ENCODE assay signal across 19 cellular contexts in genomic region chr18:58005036-58005435, GRCh38. TPM values are rescaled to one million over a fixed set of nuclear protein-coding genes. Genes with fewer than 3 reads are reported as not detected.
DNase-seq lines count a peak whose midpoint lies in the region; ATAC-seq, FAIRE-seq and TF ChIP-seq lines count a peak whose summit lies in the region.
"Had no signal": no experiment of that assay in that cellular context is flagged by ENCODE, and none has a peak within 500 bp of the region (broad histone marks: within the 10 kb centered on the region; RNA-seq: fewer than 3 reads in every experiment).

No MANE protein-coding gene starts in this region.

- no peaks in the 10 kb centered on the region for H3K27me3 Mint-ChIP-seq in astrocyte (ENCODE audit: low read depth, unreplicated experiment)
- H3K27me3 Mint-ChIP-seq in activated naive CD8-positive, alpha-beta T cell treated with anti-CD3 and anti-CD28 coated beads, Interleukin-2, amount 50 U/mL, for 24 hours, result peaks cover 28% of the 10 kb centered on the region

- H3K4me3 ChIP-seq in astrocyte (ENCODE audit: insufficient read depth, low read depth, low read length) (peak overlapping the region; percentile 12), fibroblast of the aortic adventitia (ENCODE audit: low read depth, low read length) (no peak overlapping the region)
- H3K4me3 ChIP-seq: hepatocyte, stomach, upper lobe of right lung had no signal

- no peaks in the 10 kb centered on the region for H3K9me3 ChIP-seq in astrocyte (ENCODE audit: insufficient read depth, low read depth, low read length)
- H3K9me3 ChIP-seq: stomach, upper lobe of right lung had no signal

- H3K79me2 ChIP-seq in astrocyte (ENCODE audit: insufficient read depth, low read length), result no peaks in the 10 kb centered on the region
- H3K79me2 ChIP-seq: hepatocyte had no signal

- peak; percentile 42 for DNase-seq in A172 (ENCODE audit: low spot score)
- peak; percentile 83 for DNase-seq in HT1080 (ENCODE audit: low read depth)
- DNase-seq in astrocyte (ENCODE audit: low read depth), result peak; percentile 54
- DNase-seq in fibroblast of the aortic adventitia (ENCODE audit: low read depth), result peak; percentile 29
- no peak for DNase-seq in HTR-8/SVneo (ENCODE audit: insufficient read length, low spot score)
- DNase-seq in DMS153 treated with DMSO at 0.1 percent for 48 hours (lab: John Stamatoyannopoulos, UW; ENCODE audit: unreplicated experiment), result no peak
- no peak for DNase-seq in activated naive CD8-positive, alpha-beta T cell treated with anti-CD3 and anti-CD28 coated beads, Interleukin-2, amount 50 U/mL, for 24 hours
- DNase-seq: 8988T; activated CD4-positive, alpha-beta T cell treated with anti-CD3 and anti-CD28 coated beads, Interleukin-2, amount 50 U/mL, for 1 hour; activated naive CD4-positive, alpha-beta T cell; dermis blood vessel endothelial cell; midbrain; NCI-H2029; NCI-H510A; stomach; upper lobe of right lung had no signal

- peak overlapping the region; percentile 79 for H3K27ac ChIP-seq in astrocyte (ENCODE audit: low read depth, low read length)
- H3K27ac ChIP-seq: hepatocyte, upper lobe of right lung had no signal

- H3K9ac ChIP-seq in astrocyte (ENCODE audit: low read length), result peak overlapping the region; percentile 60

- no peak overlapping the region for H3K4me3 Mint-ChIP-seq in astrocyte (ENCODE audit: unreplicated experiment)
- no peak overlapping the region for H3K4me3 Mint-ChIP-seq in activated naive CD8-positive, alpha-beta T cell treated with anti-CD3 and anti-CD28 coated beads, Interleukin-2, amount 50 U/mL, for 24 hours
- H3K4me3 Mint-ChIP-seq: CD14-positive monocyte had no signal

- no peak for TF ChIP-seq CTCF in astrocyte (IDR thresholded peaks at IDR 0.05; ENCODE audit: insufficient read depth, low read depth, low read length)
- TF ChIP-seq CTCF in fibroblast of the aortic adventitia (IDR thresholded peaks at IDR 0.05; ENCODE audit: insufficient read depth, low read length), result no peak

- no peaks in the 10 kb centered on the region for H4K20me1 ChIP-seq in astrocyte (ENCODE audit: insufficient read depth, low read length)

- no peak for ATAC-seq in HG02970 (IDR thresholded peaks at IDR 0.05; ENCODE audit: low FRiP score, unreplicated experiment)
- no peak for ATAC-seq in activated naive CD8-positive, alpha-beta T cell treated with anti-CD3 and anti-CD28 coated beads, Interleukin-2, amount 50 U/mL, for 24 hours
- ATAC-seq: upper lobe of right lung had no signal

- no peaks in the 10 kb centered on the region for H3K36me3 Mint-ChIP-seq in astrocyte (ENCODE audit: low read depth, unreplicated experiment)
- no peaks in the 10 kb centered on the region for H3K36me3 Mint-ChIP-seq in activated naive CD8-positive, alpha-beta T cell treated with anti-CD3 and anti-CD28 coated beads, Interleukin-2, amount 50 U/mL, for 24 hours (ENCODE audit: low read depth)
- H3K36me3 Mint-ChIP-seq: CD14-positive monocyte had no signal

- H3K27me3 ChIP-seq in astrocyte (ENCODE audit: insufficient read depth, low read length), result no peaks in the 10 kb centered on the region
- H3K27me3 ChIP-seq: hepatocyte, stomach, upper lobe of right lung had no signal

- H3K27ac Mint-ChIP-seq in astrocyte (ENCODE audit: unreplicated experiment), result peak overlapping the region; percentile 90
- H3K27ac Mint-ChIP-seq in activated naive CD8-positive, alpha-beta T cell treated with anti-CD3 and anti-CD28 coated beads, Interleukin-2, amount 50 U/mL, for 24 hours, result no peak overlapping the region
- H3K27ac Mint-ChIP-seq: CD14-positive monocyte had no signal

- peaks cover 18% of the 10 kb centered on the region for H3K4me1 Mint-ChIP-seq in astrocyte (ENCODE audit: low read depth, unreplicated experiment)
- H3K4me1 Mint-ChIP-seq in activated naive CD8-positive, alpha-beta T cell treated with anti-CD3 and anti-CD28 coated beads, Interleukin-2, amount 50 U/mL, for 24 hours, result peaks cover 6% of the 10 kb centered on the region
- H3K4me1 Mint-ChIP-seq: CD14-positive monocyte had no signal

- H3K36me3 ChIP-seq in astrocyte (ENCODE audit: insufficient read depth, low read length), result no peaks in the 10 kb centered on the region
- H3K36me3 ChIP-seq: stomach, upper lobe of right lung had no signal

- H3K9me3 Mint-ChIP-seq in astrocyte (ENCODE audit: unreplicated experiment), result no peaks in the 10 kb centered on the region
- H3K9me3 Mint-ChIP-seq in activated naive CD8-positive, alpha-beta T cell treated with anti-CD3 and anti-CD28 coated beads, Interleukin-2, amount 50 U/mL, for 24 hours, result no peaks in the 10 kb centered on the region

- H3K4me1 ChIP-seq in astrocyte (ENCODE audit: insufficient read depth, low read length), result peaks cover 26% of the 10 kb centered on the region
- H3K4me1 ChIP-seq: stomach, upper lobe of right lung had no signal

- FAIRE-seq in astrocyte (lab: Jason Lieb, UNC) (no peak), HTR-8/SVneo (lab: Jason Lieb, UNC) (no peak)

- H2AFZ ChIP-seq in astrocyte (ENCODE audit: low read depth, low read length), result no peak overlapping the region
- H2AFZ ChIP-seq: hepatocyte had no signal

- peak overlapping the region; percentile 65 for H3K4me2 ChIP-seq in astrocyte (ENCODE audit: low read length)
- H3K4me2 ChIP-seq: hepatocyte had no signal

RNA-seq across cellular contexts. Expression of gene NEDD4L, which starts 39.0 kb away (rescaled TPM):
- 8.1 and 16.8 TPM in 2 replicates for total RNA-seq in A172 (2014; rRNA removed; shearing (Covaris generic))
- total RNA-seq in HT1080 (2014; rRNA removed; shearing (Covaris generic)), result 76.3 and 83.9 TPM in 2 replicates
- polyA plus RNA-seq in HT1080 (2015; cell fraction: cytosol; rRNA removed), result 103 and 126 TPM in 2 replicates
- 341 and 370 TPM in 2 replicates for polyA plus RNA-seq in HT1080 (2015; cell fraction: nucleus; rRNA removed)
- total RNA-seq in astrocyte (67.5 and 93.9 TPM in 2 replicates), fibroblast of the aortic adventitia (ENCODE audit: low replicate concordance) (15.5 and 22.2 TPM in 2 replicates)

Comparison
In these comparisons a context has a peak if more than half of its experiments do, and no peak if none do; other contexts are left out.
1. DNase-seq: peak in A172 (single experiment), HT1080 (single experiment), astrocyte (single experiment) and fibroblast of the aortic adventitia (single experiment); none in HTR-8/SVneo (single experiment), DMS153 treated with DMSO at 0.1 percent for 48 hours (single experiment) and activated naive CD8-positive, alpha-beta T cell treated with anti-CD3 and anti-CD28 coated beads, Interleukin-2, amount 50 U/mL, for 24 hours (single experiment).